Comparison of ENCODE assay signal across 9 cellular contexts in genomic region chr10:7026818-7027217, GRCh38.
"Had no signal": no experiment of that assay in that cellular context is flagged by ENCODE, and none has a peak within 500 bp of the region (broad histone marks: within the 10 kb centered on the region; RNA-seq: fewer than 3 reads in every experiment).

No MANE protein-coding gene starts in this region.

- ATAC-seq: HCT116, HepG2 had no signal

- H3K9me3 ChIP-seq: HAP-1 had no signal

- H3K27ac ChIP-seq: GM23248, HL-60 had no signal

- H3K4me3 Mint-ChIP-seq: HFFc6, IgD-negative memory B cell had no signal

- H3K27ac Mint-ChIP-seq: HFFc6, IgD-negative memory B cell had no signal

- H3K4me1 Mint-ChIP-seq: IgD-negative memory B cell had no signal

- H3K9ac ChIP-seq: GM23248 had no signal

- FAIRE-seq: HepG2 had no signal

- H2AFZ ChIP-seq: GM23248 had no signal

- H3K4me3 ChIP-seq: GM23248, HAP-1 had no signal

- H3K36me3 ChIP-seq: HAP-1 had no signal

- H3K4me1 ChIP-seq: HAP-1 had no signal

- H3K27me3 Mint-ChIP-seq: IgD-negative memory B cell had no signal

- DNase-seq: GM23248, GOT3, H7, HFFc6 had no signal
